In genomic region chr3:157452097-157452496, GRCh38 we compare ENCODE assay signal across 28 cellular contexts. TPM values are rescaled to one million over a fixed set of nuclear protein-coding genes. Genes with fewer than 3 reads are reported as not detected.
DNase-seq lines count a peak whose midpoint lies in the region; ATAC-seq, FAIRE-seq and TF ChIP-seq lines count a peak whose summit lies in the region.
"Had no signal": no experiment of that assay in that cellular context is flagged by ENCODE, and none has a peak within 500 bp of the region (broad histone marks: within the 10 kb centered on the region; RNA-seq: fewer than 3 reads in every experiment).

No MANE protein-coding gene starts in this region.

- peak overlapping the region; percentile 38 for H3K4me2 ChIP-seq in OCI-LY3 (ENCODE audit: low read length)
- H3K4me2 ChIP-seq in K562 (ENCODE audit: insufficient read depth, low read length) = no peak overlapping the region

- no TSS peak for BruUV-seq in K562 (replicated peaks; lab: Mats Ljungman, UMichigan)

- TF ChIP-seq POLR2A in K562 (conservative IDR thresholded peaks at IDR 0.05) = no peak

- H3K9me3 Mint-ChIP-seq in CD14-positive monocyte = peaks cover 0 to 7% (median 4%) of the 10 kb centered on the region in 7 donors
- H3K9me3 Mint-ChIP-seq in activated T-cell treated with anti-CD3 and anti-CD28 coated beads, Interleukin-2, amount 50 U/mL, for 4 hours = no peaks in the 10 kb centered on the region
- H3K9me3 Mint-ChIP-seq: activated naive CD4-positive, alpha-beta T cell treated with anti-CD3 and anti-CD28 coated beads, Interleukin-2, amount 10 ng/mL, durations not matched to agents 7 days and 5 days had no signal

- 0% methylated on average over 3 of the region's 3 CpGs for WGBS in K562 (ENCODE audit: insufficient coverage, low coverage, missing lambda C conversion rate)

- in situ Hi-C loops in K562 (cut with MboI) = no loop called here
- in situ Hi-C loops in GM13977 (cut with MboI; ENCODE audit: low pct_unique_long_range_greater_than_20kb, low sequenced_read_pairs, unreplicated experiment) = no loop called here

- TF ChIP-seq EP300 in K562 (IDR thresholded peaks at IDR 0.05; ENCODE audit: low read length) = no peak

- H3K9me3 ChIP-seq in OCI-LY3 (ENCODE audit: insufficient read depth, low read length) (no peaks in the 10 kb centered on the region), K562 (replicated peaks; ENCODE audit: control insufficient read depth, insufficient read depth, low read depth, low read length) (no peaks in the 10 kb centered on the region)
- H3K9me3 ChIP-seq: vagina had no signal

- no peaks in the 10 kb centered on the region for H4K20me1 ChIP-seq in OCI-LY3 (ENCODE audit: insufficient read depth, low read length)
- no peaks in the 10 kb centered on the region for H4K20me1 ChIP-seq in K562 (replicated peaks; ENCODE audit: control insufficient read depth, insufficient read depth, low read length)

- no peak overlapping the region for H3K27ac ChIP-seq in OCI-LY3 (ENCODE audit: low read length)
- no peak overlapping the region for H3K27ac ChIP-seq in K562 (ENCODE audit: extremely low read depth, low read depth, low read length)
- H3K27ac ChIP-seq: brain microvascular endothelial cell, RWPE1, SK-N-MC, vagina had no signal

- peaks cover 22% of the 10 kb centered on the region for H3K4me1 Mint-ChIP-seq in CD14-positive monocyte
- H3K4me1 Mint-ChIP-seq in activated T-cell treated with anti-CD3 and anti-CD28 coated beads, Interleukin-2, amount 50 U/mL, for 4 hours (ENCODE audit: low read depth) = no peaks in the 10 kb centered on the region
- H3K4me1 Mint-ChIP-seq: activated naive CD4-positive, alpha-beta T cell treated with anti-CD3 and anti-CD28 coated beads, Interleukin-2, amount 10 ng/mL, durations not matched to agents 7 days and 5 days; CD4-positive, alpha-beta memory T cell; naive B cell had no signal

- no peaks in the 10 kb centered on the region for H3K36me3 Mint-ChIP-seq in CD14-positive monocyte
- H3K36me3 Mint-ChIP-seq in activated T-cell treated with anti-CD3 and anti-CD28 coated beads, Interleukin-2, amount 50 U/mL, for 4 hours (ENCODE audit: insufficient read depth) = no peaks in the 10 kb centered on the region
- H3K36me3 Mint-ChIP-seq: activated naive CD4-positive, alpha-beta T cell treated with anti-CD3 and anti-CD28 coated beads, Interleukin-2, amount 10 ng/mL, durations not matched to agents 7 days and 5 days; CD4-positive, alpha-beta memory T cell; naive B cell had no signal

- H3K27me3 Mint-ChIP-seq in CD14-positive monocyte (ENCODE audit: low read depth in 3 of 3) = no peaks in the 10 kb centered on the region
- peaks cover 4% of the 10 kb centered on the region for H3K27me3 Mint-ChIP-seq in activated T-cell treated with anti-CD3 and anti-CD28 coated beads, Interleukin-2, amount 50 U/mL, for 4 hours (ENCODE audit: low read depth)

- DNase-seq in CD14-positive monocyte (ENCODE audit: low spot score) (no peak), Kasumi-1 (lab: John Stamatoyannopoulos, UW) (peak; percentile 58 to 63), K562 (ENCODE audit: extremely low read depth in 1 of 4, low spot score in 3 of 4) (no peak), GM13977 (ENCODE audit: low spot score) (no peak)
- no peak for DNase-seq in activated T-cell treated with anti-CD3 and anti-CD28 coated beads, Interleukin-2, amount 50 U/mL, for 4 hours
- DNase-seq: activated CD4-positive, CD25-positive, alpha-beta regulatory T cell; activated naive CD4-positive, alpha-beta T cell treated with anti-CD3 and anti-CD28 coated beads, Interleukin-2, amount 10 ng/mL, durations not matched to agents 7 days and 5 days; amniotic stem cell; brain microvascular endothelial cell; CD4-positive, alpha-beta memory T cell; DMS153; islet precursor cell; left ventricle myocardium superior; naive B cell; NCI-H1105 treated with DMSO at 0.1 percent for 48 hours; NCI-H1930; NCI-H524 treated with DMSO at 0.1 percent for 48 hours; NK-92 treated with Interleukin-12 subunit alpha and Interleukin-12 subunit beta, amount 100 ng/mL, for 24 hours; stimulated activated CD4-positive, alpha-beta T cell treated with anti-CD3 and anti-CD28 coated beads, Interleukin-15, amount 100 ng/mL, for 24 hours; stimulated activated naive CD4-positive, alpha-beta T cell treated with Interleukin-2 at 50 U/mL for 16 hours; T-helper 9 cell had no signal

- peak overlapping the region in 1 of 2 donors; percentile 28 for H3K4me3 Mint-ChIP-seq in CD14-positive monocyte
- no peak overlapping the region for H3K4me3 Mint-ChIP-seq in activated T-cell treated with anti-CD3 and anti-CD28 coated beads, Interleukin-2, amount 50 U/mL, for 4 hours
- H3K4me3 Mint-ChIP-seq: activated naive CD4-positive, alpha-beta T cell treated with anti-CD3 and anti-CD28 coated beads, Interleukin-2, amount 10 ng/mL, durations not matched to agents 7 days and 5 days; CD4-positive, alpha-beta memory T cell; naive B cell had no signal

- H3K9me1 ChIP-seq in K562 (ENCODE audit: control insufficient read depth, insufficient read depth, low read length) = no peaks in the 10 kb centered on the region

- H3K4me3 ChIP-seq in OCI-LY3 (ENCODE audit: low read length) (no peak overlapping the region), K562 (no peak overlapping the region)
- H3K4me3 ChIP-seq: SK-N-MC, vagina had no signal

- no peak for TF ChIP-seq RAD21 in K562 (CRISPR knock-in tag; conservative IDR thresholded peaks at IDR 0.05 in 1 of 2, IDR thresholded peaks at IDR 0.05 in 1 of 2)

- H3K79me2 ChIP-seq in OCI-LY3 (ENCODE audit: low read length) (no peaks in the 10 kb centered on the region), K562 (ENCODE audit: control insufficient read depth, insufficient read depth, low read length) (no peaks in the 10 kb centered on the region)

- CTCF ChIA-PET in K562 (lab: Yijun Ruan, JAX; ENCODE audit: low intra/inter-chr PET ratio) = no interaction called here

- peak overlapping the region; percentile 26 to 91 (median 75) for H3K27ac Mint-ChIP-seq in CD14-positive monocyte
- H3K27ac Mint-ChIP-seq: activated naive CD4-positive, alpha-beta T cell treated with anti-CD3 and anti-CD28 coated beads, Interleukin-2, amount 10 ng/mL, durations not matched to agents 7 days and 5 days; CD4-positive, alpha-beta memory T cell had no signal

- H2AFZ ChIP-seq in OCI-LY3 (ENCODE audit: low read depth, low read length) = no peak overlapping the region
- H2AFZ ChIP-seq in K562 (ENCODE audit: low read depth, low read length) = no peak overlapping the region

- intact Hi-C loops in CD14-positive monocyte (cut with micrococcal nuclease) = no loop called here
- intact Hi-C loops in K562 (cut with micrococcal nuclease) = no loop called here

- H3K27me3 ChIP-seq in OCI-LY3 (ENCODE audit: low read depth, low read length) (no peaks in the 10 kb centered on the region), K562 (ENCODE audit: control insufficient read depth in 2 of 2, insufficient read depth in 2 of 2, low read length in 2 of 2) (no peaks in the 10 kb centered on the region)
- H3K27me3 ChIP-seq: brain microvascular endothelial cell, vagina had no signal

- no peak for TF ChIP-seq CTCF in CD14-positive monocyte (IDR thresholded peaks at IDR 0.05)
- no peak for TF ChIP-seq CTCF in OCI-LY3 (IDR thresholded peaks at IDR 0.05; ENCODE audit: low read depth, low read length)
- no peak for TF ChIP-seq CTCF in K562 (IDR thresholded peaks at IDR 0.05 in 2 of 3, conservative IDR thresholded peaks at IDR 0.05 in 1 of 3; ENCODE audit: insufficient read depth in 2 of 3, low read depth in 1 of 3, low read length in 3 of 3)
- no peak for TF ChIP-seq CTCF in GM13977 (IDR thresholded peaks at IDR 0.05; ENCODE audit: extremely low read depth, insufficient read depth, missing control alignments)

- no peak overlapping the region for H3K9ac ChIP-seq in OCI-LY3 (ENCODE audit: low read length)
- H3K9ac ChIP-seq in K562 (ENCODE audit: insufficient read depth in 1 of 2, low read depth in 2 of 2, low read length in 2 of 2) = no peak overlapping the region

- ATAC-seq in K562 = no peak
- ATAC-seq in GM19324 (IDR thresholded peaks at IDR 0.05; ENCODE audit: low FRiP score, unreplicated experiment) = no peak
- ATAC-seq in activated T-cell treated with anti-CD3 and anti-CD28 coated beads, Interleukin-2, amount 50 U/mL, for 4 hours = no peak
- no peak for ATAC-seq in GM21526 (IDR thresholded peaks at IDR 0.05; ENCODE audit: low FRiP score, unreplicated experiment)
- ATAC-seq: HepG2, left ventricle myocardium superior had no signal

- peaks cover 17% of the 10 kb centered on the region for H3K4me1 ChIP-seq in OCI-LY3 (ENCODE audit: low read length)
- H3K4me1 ChIP-seq in K562 (replicated peaks in 1 of 2; ENCODE audit: control insufficient read depth in 2 of 2, insufficient read depth in 2 of 2, low read length in 2 of 2) = no peaks in the 10 kb centered on the region
- H3K4me1 ChIP-seq: vagina had no signal

- POLR2A ChIA-PET in K562 (lab: Yijun Ruan, JAX) = interaction anchor here (0.6 kb wide), 1 partner anchor 14 kb away, joined by 4 read pairs; no protein-coding TSS in a partner anchor

- H3K36me3 ChIP-seq in OCI-LY3 (replicated peaks; ENCODE audit: low read depth, low read length) = no peaks in the 10 kb centered on the region
- H3K36me3 ChIP-seq in K562 (ENCODE audit: control insufficient read depth, insufficient read depth, low read length) = no peaks in the 10 kb centered on the region
- H3K36me3 ChIP-seq: brain microvascular endothelial cell, vagina had no signal

- no peak for FAIRE-seq in K562 (lab: Jason Lieb, UNC)
- FAIRE-seq: HepG2 had no signal

RNA-seq across cellular contexts. Expression of gene PTX3, which starts 15.4 kb away (rescaled TPM):
- polyA plus RNA-seq in CD14-positive monocyte (10 to 100 TPM in 1 of 2 donors, 1 to 10 TPM in 1; 9.1 to 10.5 TPM), K562 (2011; rRNA removed) (0.04 TPM in 1 of 2 replicates, not detected in the other), K562 (2014; fragmentation: Illumina TruSeq; extraction: Trizol) (0.10 and 0.22 TPM in 2 replicates), K562 (2014; fragmentation: Nextera tagmentation; extraction: Ambion mirVana) (under 1 TPM; 0.04 to 0.22 TPM), K562 (2014; rRNA removed) (0.33 and 0.53 TPM in 2 replicates)
- total RNA-seq in K562 (2011; cell fraction: chromatin; rRNA removed; ENCODE audit: low replicate concordance) = not detected in 2 replicates
- not detected in 2 replicates for total RNA-seq in K562 (2011; cell fraction: nucleolus; rRNA removed)
- not detected in 2 replicates for total RNA-seq in K562 (2011; cell fraction: nucleoplasm; rRNA removed)
- total RNA-seq in K562 (2014; rRNA removed) (0.16 TPM in 1 of 2 replicates, not detected in the other), K562 (2014; rRNA removed; fragmentation: Illumina TruSeq; extraction: Trizol) (0.13 and 0.15 TPM in 2 replicates), K562 (2015; rRNA removed; fragmentation: Illumina TruSeq; extraction: Trizol) (0.14 and 0.15 TPM in 2 replicates), K562 (2021) (0.09 and 0.20 TPM in 2 replicates)
- 0.06 TPM in 1 of 2 replicates, not detected in the other for polyA plus RNA-seq in K562 (2011; cell fraction: cytosol; rRNA removed)
- polyA plus RNA-seq in K562 (2011; cell fraction: nucleus; rRNA removed) = not detected in 2 replicates
- polyA plus RNA-seq in K562 (2012) = 0.21 and 0.42 TPM in 2 replicates
- not detected in 2 replicates for polyA minus RNA-seq in K562 (2011; rRNA and poly(A)+ RNA removed)
- not detected in 2 replicates for polyA minus RNA-seq in K562 (2011; cell fraction: cytosol; rRNA and poly(A)+ RNA removed)
- not detected in 2 replicates for polyA minus RNA-seq in K562 (2011; cell fraction: nucleus; rRNA and poly(A)+ RNA removed)
- under 1 TPM in 1 of 3 donors, not detected in 2; 0.11 TPM for total RNA-seq in activated T-cell treated with anti-CD3 and anti-CD28 coated beads, Interleukin-2, amount 50 U/mL, for 4 hours
- total RNA-seq: HepG2 had no signal
- polyA plus RNA-seq: CD4-positive, alpha-beta memory T cell; HepG2 had no signal

RNA-seq across cellular contexts. Expression of gene VEPH1, which starts 51.1 kb away (rescaled TPM):
- under 1 TPM in 1 of 2 donors, not detected in 1; 0.44 TPM for polyA plus RNA-seq in CD14-positive monocyte
- total RNA-seq in K562 (2011; cell fraction: chromatin; rRNA removed; ENCODE audit: low replicate concordance) = 9.7 and 15.1 TPM in 2 replicates
- 3.2 and 4.7 TPM in 2 replicates for total RNA-seq in K562 (2011; cell fraction: nucleolus; rRNA removed)
- total RNA-seq in K562 (2011; cell fraction: nucleoplasm; rRNA removed) = 3.7 and 7.6 TPM in 2 replicates
- 3.7 and 5.3 TPM in 2 replicates for total RNA-seq in K562 (2014; rRNA removed)
- total RNA-seq in K562 (2014; rRNA removed; fragmentation: Illumina TruSeq; extraction: Trizol) = 5.8 and 8.1 TPM in 2 replicates
- 5.3 and 5.7 TPM in 2 replicates for total RNA-seq in K562 (2015; rRNA removed; fragmentation: Illumina TruSeq; extraction: Trizol)
- total RNA-seq in K562 (2021) = 4.6 and 5.1 TPM in 2 replicates
- polyA plus RNA-seq in K562 (2011; rRNA removed) = 2.7 and 15.6 TPM in 2 replicates
- 0.97 and 3.2 TPM in 2 replicates for polyA plus RNA-seq in K562 (2011; cell fraction: cytosol; rRNA removed)
- polyA plus RNA-seq in K562 (2011; cell fraction: nucleus; rRNA removed) = 3.3 and 20.2 TPM in 2 replicates
- polyA plus RNA-seq in K562 (2012) = 7.4 and 9.8 TPM in 2 replicates
- 7.4 and 8.3 TPM in 2 replicates for polyA plus RNA-seq in K562 (2014; fragmentation: Illumina TruSeq; extraction: Trizol)
- 10 to 100 TPM; 10.4 to 11.2 TPM for polyA plus RNA-seq in K562 (2014; fragmentation: Nextera tagmentation; extraction: Ambion mirVana)
- polyA plus RNA-seq in K562 (2014; rRNA removed) = 4.4 and 4.5 TPM in 2 replicates
- polyA minus RNA-seq in K562 (2011; rRNA and poly(A)+ RNA removed) = 4.8 and 17.5 TPM in 2 replicates
- polyA minus RNA-seq in K562 (2011; cell fraction: cytosol; rRNA and poly(A)+ RNA removed) = 4.8 TPM in 1 of 2 replicates, not detected in the other
- 4.7 and 14.9 TPM in 2 replicates for polyA minus RNA-seq in K562 (2011; cell fraction: nucleus; rRNA and poly(A)+ RNA removed)
- total RNA-seq in activated T-cell treated with anti-CD3 and anti-CD28 coated beads, Interleukin-2, amount 50 U/mL, for 4 hours = under 1 TPM in 2 of 3 donors, not detected in 1; 0.21 to 0.23 TPM
- total RNA-seq: CD4-positive, alpha-beta memory T cell; HepG2 had no signal
- polyA plus RNA-seq: CD4-positive, alpha-beta memory T cell; HepG2 had no signal

Comparison
In these comparisons a context has a peak if more than half of its experiments do, and no peak if none do; other contexts are left out.
1. DNase-seq: peak in Kasumi-1 (2 of 2); none in CD14-positive monocyte (single experiment), K562 (0 of 4), activated T-cell treated with anti-CD3 and anti-CD28 coated beads, Interleukin-2, amount 50 U/mL, for 4 hours (single experiment) and GM13977 (single experiment).